In the genomic region with DNA sequence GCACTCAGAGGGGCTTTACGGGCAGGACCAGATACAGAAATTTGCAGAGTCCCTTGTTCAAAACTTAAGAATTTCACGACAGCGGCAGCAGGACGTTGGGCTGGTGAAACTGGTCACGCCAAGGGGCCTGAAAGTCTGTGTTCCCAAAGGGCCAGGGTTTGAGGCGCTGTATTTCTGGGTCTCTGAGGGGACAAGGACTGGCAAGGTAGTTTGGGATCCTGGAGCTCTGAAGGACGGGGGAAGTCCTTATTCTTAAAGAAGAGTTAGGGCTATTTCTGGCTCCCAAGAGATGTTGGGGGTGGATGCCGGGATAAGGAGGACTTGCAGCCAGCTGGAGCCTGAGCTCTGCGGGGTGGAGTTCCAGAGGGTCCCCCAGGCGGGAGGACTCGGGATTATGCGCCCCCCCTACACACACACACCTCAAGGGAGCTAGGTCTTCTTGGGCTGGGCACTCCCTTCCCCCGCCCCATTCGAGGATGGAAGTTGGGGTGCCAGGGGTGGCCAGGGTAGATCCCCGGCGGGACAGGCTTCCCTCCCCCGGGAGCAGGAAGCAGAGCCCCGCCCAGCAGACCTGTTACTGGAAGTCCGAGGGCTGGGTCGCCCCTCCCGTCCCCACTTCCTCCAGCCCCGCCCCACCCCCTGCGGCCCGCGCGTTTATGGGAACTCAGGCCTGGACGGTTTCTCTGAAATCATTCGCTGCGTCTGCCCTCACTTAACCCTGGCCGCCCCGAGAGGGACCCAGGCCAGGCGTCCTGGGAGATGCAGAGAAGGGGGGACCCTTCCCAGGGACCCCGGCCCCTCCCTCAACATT, we compare ENCODE assay signal across 8 cellular contexts. TPM values are rescaled to one million over a fixed set of nuclear protein-coding genes. Genes with fewer than 3 reads are reported as not detected.
A peak's percentile ranks its signal among the peaks of the same experiment; 100 is the strongest.
DNase-seq lines count a peak whose midpoint lies in the region; ATAC-seq and TF ChIP-seq lines count a peak whose summit lies in the region.

No MANE protein-coding gene starts in this region.

- H3K79me2 ChIP-seq in DOHH2 (ENCODE audit: control insufficient read depth, low read length) (peaks cover 31% of the 10 kb centered on the region), osteoblast (ENCODE audit: insufficient read depth, low read length) (peaks cover 45% of the 10 kb centered on the region)

- H3K4me1 ChIP-seq in DOHH2 (ENCODE audit: control insufficient read depth, low read length) (peaks cover 59% of the 10 kb centered on the region), gastroesophageal sphincter (peaks cover 0 to 98% (median 71%) of the 10 kb centered on the region in 3 donors), osteoblast (ENCODE audit: insufficient read depth, low read length) (peaks cover 63% of the 10 kb centered on the region), transverse colon (peaks cover 50 to 95% (median 89%) of the 10 kb centered on the region in 4 donors)

- ATAC-seq in HG02840 (IDR thresholded peaks at IDR 0.05; ENCODE audit: low FRiP score, unreplicated experiment), result peak; percentile 33
- ATAC-seq in gastroesophageal sphincter, result peak; percentile 61
- ATAC-seq in HG03039 (IDR thresholded peaks at IDR 0.05; ENCODE audit: unreplicated experiment), result no peak

- H2AFZ ChIP-seq in osteoblast (ENCODE audit: low read length), result peak overlapping the region; percentile 41

- peak overlapping the region; percentile 88 for H3K4me2 ChIP-seq in DOHH2 (ENCODE audit: low read length)
- H3K4me2 ChIP-seq in osteoblast (ENCODE audit: insufficient read depth, low read length), result peak overlapping the region; percentile 91

- H4K20me1 ChIP-seq in DOHH2 (ENCODE audit: control insufficient read depth, insufficient read depth, low read depth, low read length) (no peaks in the 10 kb centered on the region), osteoblast (ENCODE audit: insufficient read depth, low read length) (peaks cover 38% of the 10 kb centered on the region)

- no peak for TF ChIP-seq CTCF in DOHH2 (IDR thresholded peaks at IDR 0.05; ENCODE audit: low read depth, low read length, poor library complexity, severe bottlenecking)
- TF ChIP-seq CTCF in gastroesophageal sphincter (IDR thresholded peaks at IDR 0.05), result peak in 1 of 4 experiments; percentile 21
- no peak for TF ChIP-seq CTCF in osteoblast (IDR thresholded peaks at IDR 0.05; ENCODE audit: extremely low read depth, low read depth, low read length)
- TF ChIP-seq CTCF in transverse colon (IDR thresholded peaks at IDR 0.05), result no peak

- TF ChIP-seq EP300 in gastroesophageal sphincter (IDR thresholded peaks at IDR 0.05) (no peak), transverse colon (IDR thresholded peaks at IDR 0.05; ENCODE audit: low read depth) (peak; percentile 91)

- intact Hi-C loops in transverse colon (cut with DNase I; ENCODE audit: low total_unique reads), result no loop called here

- 7 to 40% methylated on average over 1 to 3 of the region's 33 CpGs for WGBS in gastroesophageal sphincter (ENCODE audit: low coverage in 1 of 2), 2 donors
- WGBS in transverse colon (ENCODE audit: low coverage in 1 of 2), 2 donors, result 0 to 4% methylated on average over 3 to 24 of the region's 33 CpGs

- peak in 1 of 2 donors; percentile 52 for TF ChIP-seq POLR2A in gastroesophageal sphincter (IDR thresholded peaks at IDR 0.05)
- peak; percentile 68 for TF ChIP-seq POLR2A in transverse colon (IDR thresholded peaks at IDR 0.05)

- H3K4me3 ChIP-seq in DOHH2 (ENCODE audit: low read length) (peak overlapping the region; percentile 91), gastroesophageal sphincter (peak overlapping the region; percentile 26 to 49), osteoblast (ENCODE audit: insufficient read depth, low read length) (peak overlapping the region; percentile 61), transverse colon (peak overlapping the region; percentile 20 to 49 (median 32))

- H3K9me3 ChIP-seq in DOHH2 (ENCODE audit: control insufficient read depth, insufficient read depth, low read length), result no peaks in the 10 kb centered on the region
- no peaks in the 10 kb centered on the region for H3K9me3 ChIP-seq in gastroesophageal sphincter
- no peaks in the 10 kb centered on the region for H3K9me3 ChIP-seq in osteoblast (ENCODE audit: low read depth, low read length)
- H3K9me3 ChIP-seq in transverse colon, result no peaks in the 10 kb centered on the region

- H3K27ac ChIP-seq in DOHH2 (ENCODE audit: low read depth, low read length) (peak overlapping the region; percentile 97), gastroesophageal sphincter (peak overlapping the region; percentile 70 to 93 (median 89)), osteoblast (ENCODE audit: low read depth, low read length) (peak overlapping the region; percentile 90), transverse colon (peak overlapping the region; percentile 96 to 99 (median 98))

- H3K9me2 ChIP-seq in DOHH2 (replicated peaks; ENCODE audit: control insufficient read depth, low read length), result no peaks in the 10 kb centered on the region

- H3K36me3 ChIP-seq in DOHH2 (ENCODE audit: control insufficient read depth, low read length) (peaks cover 47% of the 10 kb centered on the region), gastroesophageal sphincter (peaks cover 0 to 60% of the 10 kb centered on the region in 2 donors), osteoblast (ENCODE audit: insufficient read depth, low read length) (peaks cover 62% of the 10 kb centered on the region), transverse colon (peaks cover 0 to 6% (median 0%) of the 10 kb centered on the region in 4 donors)

- H3K27me3 ChIP-seq in DOHH2 (ENCODE audit: control insufficient read depth, low read length), result no peaks in the 10 kb centered on the region
- H3K27me3 ChIP-seq in gastroesophageal sphincter, result no peaks in the 10 kb centered on the region
- no peaks in the 10 kb centered on the region for H3K27me3 ChIP-seq in osteoblast (ENCODE audit: insufficient read depth, low read length)
- no peaks in the 10 kb centered on the region for H3K27me3 ChIP-seq in transverse colon

- H3F3A ChIP-seq in DOHH2 (ENCODE audit: control insufficient read depth, insufficient read depth), result peaks cover 30% of the 10 kb centered on the region

- peak; percentile 92 for DNase-seq in RPMI7951 (ENCODE audit: low read depth)
- peak; percentile 53 for DNase-seq in activated gamma-delta T cell treated with Interleukin-2 at 50 U/mL for 16 hours
- peak; percentile 96 for DNase-seq in osteoblast (ENCODE audit: insufficient read length, low spot score, missing footprints)
- DNase-seq in transverse colon, result peak; percentile 98

- in situ Hi-C loops in transverse colon (cut with MboI; ENCODE audit: low pct_ligation_motif_present in 1 of 4, low pct_unique_long_range_greater_than_20kb in 1 of 4, low sequenced_read_pairs in 3 of 4), result no loop called here

RNA-seq across cellular contexts. Expression of gene BCL3, which starts 5.6 kb away (rescaled TPM):
- total RNA-seq in RPMI7951 (2014; rRNA removed; shearing (Covaris generic)), result 21.8 and 22.6 TPM in 2 replicates
- total RNA-seq in gastroesophageal sphincter, result 10 to 100 TPM; 13.2 to 37.7 (median 16.4) TPM
- total RNA-seq in osteoblast, result 6.5 and 7.2 TPM in 2 replicates
- total RNA-seq in transverse colon, result 100 to 1,000 TPM in 1 of 4 donors, 10 to 100 TPM in 3; 43.8 to 181 (median 69.5) TPM

RNA-seq across cellular contexts. Expression of gene CBLC, which starts 23.6 kb away (rescaled TPM):
- not detected in 2 replicates for total RNA-seq in RPMI7951 (2014; rRNA removed; shearing (Covaris generic))
- total RNA-seq in gastroesophageal sphincter (1 to 10 TPM in 1 of 4 donors, under 1 TPM in 1, not detected in 2; 0.93 to 1.0 TPM), osteoblast (not detected in 2 replicates), transverse colon (100 to 1,000 TPM in 3 of 4 donors, 10 to 100 TPM in 1; 96.1 to 210 (median 145) TPM)

RNA-seq across cellular contexts. Expression of gene BCAM, which starts 54.8 kb away (rescaled TPM):
- 4.6 and 5.7 TPM in 2 replicates for total RNA-seq in RPMI7951 (2014; rRNA removed; shearing (Covaris generic))
- total RNA-seq in gastroesophageal sphincter (10 to 100 TPM; 24.1 to 52.7 (median 36.9) TPM), osteoblast (4.3 and 4.4 TPM in 2 replicates), transverse colon (10 to 100 TPM in 3 of 4 donors, 1 to 10 TPM in 1; 7.9 to 95.1 (median 23.1) TPM)

RNA-seq across cellular contexts. Expression of gene CEACAM16, which starts 55.2 kb away (rescaled TPM):
- 0.20 TPM in 1 of 2 replicates, not detected in the other for total RNA-seq in RPMI7951 (2014; rRNA removed; shearing (Covaris generic))
- total RNA-seq in gastroesophageal sphincter, result not detected
- total RNA-seq in osteoblast, result under 0.01 TPM in 1 of 2 replicates, not detected in the other
- total RNA-seq in transverse colon, result not detected

Comparison
In these comparisons a context has a peak if more than half of its experiments do, and no peak if none do; other contexts are left out.
1. H3K4me3 ChIP-seq: peak in every context shown above with its lines; median percentile 91 in DOHH2; 61 in osteoblast; 38 in gastroesophageal sphincter; 32 in transverse colon.
2. RNA of gene CBLC, which starts 23.6 kb away (total RNA-seq): 96.1 to 210 TPM in transverse colon; 0.93 to 1.0 TPM in gastroesophageal sphincter, not detected in RPMI7951 and not detected in osteoblast; every median in the first group is over 10 times any median in the second.
3. Peak in every context shown above with its lines, with median percentiles within 50 percentile points of each other: H3K27ac ChIP-seq and DNase-seq.